In the genomic region with DNA sequence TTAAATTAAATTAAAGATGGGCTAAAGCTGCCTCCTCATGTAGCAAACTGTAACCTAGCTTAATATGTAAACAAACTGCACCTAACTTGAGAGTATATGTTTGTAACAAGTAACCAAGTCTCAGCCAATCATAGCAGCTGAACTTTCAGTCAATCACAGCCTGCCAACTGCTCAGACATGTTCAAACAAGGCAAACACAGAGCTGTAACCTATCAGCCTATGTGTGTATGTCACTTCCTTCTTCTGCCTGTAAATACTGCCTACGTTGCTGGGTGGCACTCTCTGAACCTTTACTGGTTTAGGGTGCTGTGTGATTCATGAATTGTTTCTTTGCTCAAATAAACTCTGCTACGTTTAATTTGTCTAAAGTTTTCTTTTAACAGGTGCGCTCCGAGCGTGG, we compare ENCODE assay signal across 1 cellular context.
TF ChIP-seq lines count a peak whose summit lies in the region.

No MANE protein-coding gene starts in this region.

TF ChIP-seq in SK-N-SH, 30 proteins besides CTCF, POLR2A, EP300 and RAD21:
- TF ChIP-seq MXI1 (IDR thresholded peaks at IDR 0.05; ENCODE audit: low read depth, low read length) (no peak), RCOR1 (IDR thresholded peaks at IDR 0.05; ENCODE audit: low read length) (no peak), TCF12 (IDR thresholded peaks at IDR 0.05) (no peak), REST (IDR thresholded peaks at IDR 0.05; ENCODE audit: low read depth, low read length) (no peak), GABPA (IDR thresholded peaks at IDR 0.05; ENCODE audit: low read depth) (no peak), ELF1 (IDR thresholded peaks at IDR 0.05) (no peak), TAF1 (IDR thresholded peaks at IDR 0.05; ENCODE audit: borderline replicate concordance, low read depth, low read length) (no peak), RXRA (IDR thresholded peaks at IDR 0.05; ENCODE audit: borderline replicate concordance, low read depth) (no peak), FOXM1 (IDR thresholded peaks at IDR 0.05; ENCODE audit: low read depth) (no peak)
